ENCODE assay signal across 18 cellular contexts in the genomic region with DNA sequence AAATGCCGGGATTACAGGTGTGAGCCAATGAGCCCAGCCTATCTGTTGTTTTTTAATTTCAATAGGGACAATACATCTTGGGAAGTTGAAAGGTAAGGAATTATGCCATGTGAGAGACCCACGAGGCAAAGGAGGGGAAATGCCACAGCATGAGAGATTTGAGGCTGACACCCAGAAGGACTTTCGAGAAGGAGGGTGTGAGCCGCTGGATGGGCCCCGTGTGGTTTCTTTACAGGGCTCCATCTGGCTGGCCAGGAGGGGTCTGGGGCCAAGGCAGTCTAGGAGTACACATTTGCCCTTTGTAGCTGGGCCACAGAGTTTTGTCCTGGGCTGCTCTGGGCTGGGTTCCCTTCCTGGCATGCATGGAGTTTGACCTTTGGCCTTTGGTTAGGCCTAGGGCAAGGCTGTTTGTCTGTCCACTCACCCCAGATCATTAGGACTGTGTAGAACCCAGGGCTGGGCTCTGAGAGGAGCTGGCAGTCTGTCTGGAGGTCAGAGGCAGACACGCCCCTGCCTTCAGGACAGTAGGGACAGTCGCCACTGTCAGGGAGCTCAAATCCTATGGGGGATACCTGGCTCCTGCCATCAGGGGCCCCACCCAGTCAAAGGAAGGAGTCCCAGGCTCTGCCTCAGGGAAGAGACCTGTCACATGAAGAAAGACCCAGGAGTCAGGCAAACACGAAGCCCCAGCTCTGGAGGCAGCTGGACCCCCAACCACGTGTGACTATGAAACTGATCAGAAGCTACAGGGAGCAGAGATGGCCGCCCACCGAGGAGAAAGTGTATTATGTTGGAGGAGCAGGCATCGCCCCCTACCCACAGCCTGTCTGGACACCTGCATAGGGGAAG. TPM values are rescaled to one million over a fixed set of nuclear protein-coding genes. Genes with fewer than 3 reads are reported as not detected.
"Had no signal": no experiment of that assay in that cellular context is flagged by ENCODE, and none has a peak within 500 bp of the region (broad histone marks: within the 10 kb centered on the region; RNA-seq: fewer than 3 reads in every experiment).

No MANE protein-coding gene starts in this region.

- H3K4me3 ChIP-seq: cardiac muscle cell, dorsolateral prefrontal cortex, left lung, testis, uterus had no signal

- DNase-seq: activated CD4-positive, alpha-beta memory T cell treated with anti-CD3 and anti-CD28 coated beads, Interleukin-2, amount 10 ng/mL, durations not matched to agents 7 days and 5 days; activated CD4-positive, alpha-beta T cell treated with anti-CD3 and anti-CD28 coated beads for 4 hours; activated CD8-positive, alpha-beta memory T cell treated with anti-CD3 and anti-CD28 coated beads, Interleukin-2, amount 50 U/mL, for 4 hours; activated gamma-delta T cell; activated T-cell treated with anti-CD3 and anti-CD28 coated beads, Interleukin-2, amount 50 U/mL, for 72 hours; dorsolateral prefrontal cortex; erythroblast; left lung; mesenchymal stem cell; stimulated activated CD4-positive, alpha-beta T cell treated with anti-CD3 and anti-CD28 coated beads, Interleukin-1b, Interleukin-23, amount 100 ng/mL, for 48 hours; stimulated activated naive CD8-positive, alpha-beta T cell treated with anti-CD3 and anti-CD28 coated beads, Interleukin-15, amount 100 ng/mL, for 72 hours; T-helper 2 cell; testis; uterus had no signal

- H3K27ac ChIP-seq: cardiac muscle cell, dorsolateral prefrontal cortex, left lung, testis, uterus had no signal

- ATAC-seq: activated naive CD4-positive, alpha-beta T cell treated with anti-CD3 and anti-CD28 coated beads, Interleukin-2, amount 50 U/mL, for 72 hours; activated T-cell treated with anti-CD3 and anti-CD28 coated beads, Interleukin-2, amount 50 U/mL, for 72 hours; left lung; natural killer cell treated with Interleukin-12 subunit alpha and Interleukin-12 subunit beta and Interleukin-15 and Interleukin-18, amount 100 ng/mL, for 72 hours; sciatic nerve; stimulated activated naive CD8-positive, alpha-beta T cell treated with anti-CD3 and anti-CD28 coated beads, Interleukin-15, amount 100 ng/mL, for 72 hours had no signal

- H3K27me3 ChIP-seq: cardiac muscle cell, testis, uterus had no signal

- H3K36me3 ChIP-seq: cardiac muscle cell, left lung, uterus had no signal

- H3K9me3 ChIP-seq: left lung, testis, uterus had no signal

RNA-seq across cellular contexts. Expression of a gene that starts 24.2 kb away (rescaled TPM):
- total RNA-seq: activated CD4-positive, alpha-beta memory T cell treated with anti-CD3 and anti-CD28 coated beads, Interleukin-2, amount 10 ng/mL, durations not matched to agents 7 days and 5 days; natural killer cell treated with Interleukin-12 subunit alpha and Interleukin-12 subunit beta and Interleukin-15 and Interleukin-18, amount 100 ng/mL, for 72 hours had no signal

RNA-seq across cellular contexts. Expression of a gene that starts 56.4 kb away (rescaled TPM):
- total RNA-seq: activated naive CD4-positive, alpha-beta T cell treated with anti-CD3 and anti-CD28 coated beads, Interleukin-2, amount 50 U/mL, for 72 hours had no signal
